ENCODE assay signal across 35 cellular contexts in genomic region chr3:107468782-107469181, GRCh38.
"Had no signal": no experiment of that assay in that cellular context is flagged by ENCODE, and none has a peak within 500 bp of the region (broad histone marks: within the 10 kb centered on the region; RNA-seq: fewer than 3 reads in every experiment).

No MANE protein-coding gene starts in this region.

- H3K27me3 ChIP-seq: brain microvascular endothelial cell, MG63 had no signal

- DNase-seq: activated CD4-positive, alpha-beta memory T cell treated with anti-CD3 and anti-CD28 coated beads, Interleukin-2, amount 10 ng/mL, durations not matched to agents 7 days and 5 days; activated CD4-positive, alpha-beta T cell treated with anti-CD3 and anti-CD28 coated beads for 1 hour; activated CD4-positive, alpha-beta T cell treated with anti-CD3 and anti-CD28 coated beads for 48 hours; activated CD4-positive, CD25-positive, alpha-beta regulatory T cell; activated CD8-positive, alpha-beta memory T cell treated with anti-CD3 and anti-CD28 coated beads for 24 hours; activated CD8-positive, alpha-beta memory T cell treated with anti-CD3 and anti-CD28 coated beads, Interleukin-2, amount 10 ng/mL, durations not matched to agents 7 days and 5 days; activated CD8-positive, alpha-beta memory T cell treated with anti-CD3 and anti-CD28 coated beads, Interleukin-2, amount 50 U/mL, for 48 hours; activated effector memory CD4-positive, alpha-beta T cell treated with anti-CD3 and anti-CD28 coated beads, Interleukin-2, amount 50 U/mL, for 16 hours; activated naive CD4-positive, alpha-beta T cell; activated naive CD4-positive, alpha-beta T cell treated with anti-CD3 and anti-CD28 coated beads, Interleukin-2, amount 50 U/mL, for 16 hours; activated naive CD8-positive, alpha-beta T cell treated with anti-CD3 and anti-CD28 coated beads for 36 hours; activated T-cell treated with anti-CD3 and anti-CD28 coated beads, Interleukin-2, amount 50 U/mL, for 72 hours; amniotic stem cell; aorta; brain microvascular endothelial cell; central memory CD4-positive, alpha-beta T cell; Kasumi-1; KG1; MG63; MV-4-11; NCI-H1092; NCI-H1436; NCI-H187; NCI-H2029 treated with DMSO at 0.1 percent for 48 hours; NCI-H345; NCI-H524 treated with DMSO at 0.1 percent for 48 hours; NCI-H748 treated with DMSO at 0.1 percent for 48 hours; NK-92 treated with Interleukin-12 subunit alpha and Interleukin-12 subunit beta, amount 100 ng/mL, for 24 hours; PC-3; Right ventricle myocardium superior; SW 1271; T-helper 1 cell; T-helper 2 cell; T-helper 9 cell had no signal

- H3K27ac ChIP-seq: brain microvascular endothelial cell, VCaP had no signal

- H3K4me3 ChIP-seq: MG63 had no signal

- H3K36me3 ChIP-seq: brain microvascular endothelial cell, MG63 had no signal
